Comparison of ENCODE assay signal across 9 cellular contexts in the genomic region with DNA sequence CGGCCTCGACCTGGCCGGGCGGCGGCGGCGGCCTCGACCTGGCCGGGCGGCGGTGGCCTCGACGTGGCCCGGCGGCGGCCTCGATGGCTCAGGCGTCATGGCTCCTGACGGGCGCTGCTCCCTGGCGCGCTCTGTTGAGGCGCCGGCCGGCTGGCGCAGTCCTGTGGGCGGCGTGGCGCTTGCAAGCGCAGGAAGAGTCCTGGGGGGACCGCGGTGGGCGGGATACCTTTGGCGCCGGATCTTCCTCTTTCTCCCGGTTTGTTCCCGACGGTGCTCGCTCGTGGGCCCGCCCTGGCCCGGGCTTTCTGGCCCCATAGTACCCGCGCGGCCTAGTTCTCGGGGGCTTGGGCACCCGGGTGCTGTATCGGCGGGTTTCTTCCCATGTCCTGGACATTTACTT. TPM values are rescaled to one million over a fixed set of nuclear protein-coding genes. Genes with fewer than 3 reads are reported as not detected.
DNase-seq lines count a peak whose midpoint lies in the region; FAIRE-seq and TF ChIP-seq lines count a peak whose summit lies in the region.
"Not testable (repeated sequence)": the region's sequence is repeated elsewhere in the genome, so short reads cannot be mapped to it uniquely, and the experiment has no call there.
"Had no signal": no experiment of that assay in that cellular context is flagged by ENCODE, and none has a peak within 500 bp of the region (broad histone marks: within the 10 kb centered on the region; RNA-seq: fewer than 3 reads in every experiment).

No MANE protein-coding gene starts in this region.

- not testable (repeated sequence) for H3K27me3 Mint-ChIP-seq in chondrocyte (ENCODE audit: low read depth)

- not testable (repeated sequence) for H3K27ac ChIP-seq in kidney (ENCODE audit: low read depth in 2 of 2, low read length in 2 of 2); sigmoid colon; spleen

- not testable (repeated sequence) for H3K4me3 ChIP-seq in kidney (ENCODE audit: low read length in 2 of 2); sigmoid colon; spleen

- DNase-seq in chondrocyte (ENCODE audit: low spot score): peak; percentile 59
- peak; percentile 14 for DNase-seq in islet precursor cell
- DNase-seq in kidney: peak; percentile 13
- DNase-seq in mesenteric fat pad (ENCODE audit: low spot score): peak; percentile 35
- peak; percentile 17 for DNase-seq in sigmoid colon
- peak; percentile 22 for DNase-seq in spleen

- TF ChIP-seq EP300 in sigmoid colon (IDR thresholded peaks at IDR 0.05): not testable (repeated sequence)

- not testable (repeated sequence) for H3K4me1 Mint-ChIP-seq in chondrocyte (ENCODE audit: low read depth)

- TF ChIP-seq POLR2A in sigmoid colon (IDR thresholded peaks at IDR 0.05); spleen (IDR thresholded peaks at IDR 0.05): not testable (repeated sequence)

- not testable (repeated sequence) for H3K27me3 ChIP-seq in sigmoid colon; spleen (replicated peaks in 1 of 7)

- not testable (repeated sequence) for H3K9ac ChIP-seq in kidney (ENCODE audit: low read length in 2 of 2)

- WGBS in sigmoid colon, 2 donors: 97% methylated on average over 47 of the region's 49 CpGs
- WGBS in spleen, 5 donors: 94 to 98% (median 97%) methylated on average over 16 to 48 of the region's 49 CpGs

- H3K4me1 ChIP-seq in kidney (ENCODE audit: control insufficient read depth in 1 of 2, insufficient read depth in 1 of 2, low read depth in 1 of 2, low read length in 2 of 2); sigmoid colon; spleen: not testable (repeated sequence)

- not testable (repeated sequence) for H3K36me3 Mint-ChIP-seq in chondrocyte (ENCODE audit: low read depth)

- not testable (repeated sequence) for TF ChIP-seq CTCF in chondrocyte (IDR thresholded peaks at IDR 0.05); kidney (IDR thresholded peaks at IDR 0.05; ENCODE audit: borderline replicate concordance, extremely low read depth, insufficient read depth); sigmoid colon (IDR thresholded peaks at IDR 0.05); spleen (IDR thresholded peaks at IDR 0.05 in 8 of 11, conservative IDR thresholded peaks at IDR 0.05 in 3 of 11)

- not testable (repeated sequence) for H3K9me3 ChIP-seq in kidney (ENCODE audit: control insufficient read depth in 1 of 2, low read length in 2 of 2); sigmoid colon; spleen

- not testable (repeated sequence) for H3K9me3 Mint-ChIP-seq in chondrocyte (ENCODE audit: low read depth)

- H3K27ac Mint-ChIP-seq in chondrocyte (ENCODE audit: unreplicated experiment): not testable (repeated sequence)

- not testable (repeated sequence) for FAIRE-seq in kidney (lab: Jason Lieb, UNC)

- not testable (repeated sequence) for H3K36me3 ChIP-seq in kidney (ENCODE audit: control insufficient read depth in 1 of 2, insufficient read depth in 2 of 2, low read length in 2 of 2); sigmoid colon; spleen

- intact Hi-C loops in kidney (cut with DNase I); sigmoid colon (cut with DNase I); spleen (cut with DNase I; ENCODE audit: low total_unique reads): not testable (repeated sequence)

- not testable (repeated sequence) for H3K4me3 Mint-ChIP-seq in chondrocyte (ENCODE audit: unreplicated experiment)

RNA-seq across cellular contexts. Expression of gene RGPD1, which starts 0.7 kb away (rescaled TPM):
- total RNA-seq in chondrocyte (1.1 to 3.2 TPM (median 2.1 TPM) in 3 replicates), kidney (0.41 TPM), mesenteric fat pad (4.5 TPM), sigmoid colon (1 to 10 TPM in 3 of 4 donors, under 1 TPM in 1; 0.68 to 2.8 (median 1.4) TPM), spleen (10 to 100 TPM in 1 of 7 donors, 1 to 10 TPM in 6; 2.3 to 10.3 (median 2.7) TPM)
- polyA plus RNA-seq in kidney (ENCODE audit: insufficient read depth, low read depth, low replicate concordance) (0.56 TPM), sigmoid colon (under 1 TPM in 2 of 3 donors, not detected in 1; under 0.01 to 0.90 TPM), spleen (1 to 10 TPM in 2 of 3 donors, under 1 TPM in 1; 0.48 to 6.2 (median 2.7) TPM)
- total RNA-seq: Calu3, Daoy had no signal
- polyA plus RNA-seq: BJ had no signal
